Comparison of ENCODE assay signal across 8 cellular contexts in the genomic region with DNA sequence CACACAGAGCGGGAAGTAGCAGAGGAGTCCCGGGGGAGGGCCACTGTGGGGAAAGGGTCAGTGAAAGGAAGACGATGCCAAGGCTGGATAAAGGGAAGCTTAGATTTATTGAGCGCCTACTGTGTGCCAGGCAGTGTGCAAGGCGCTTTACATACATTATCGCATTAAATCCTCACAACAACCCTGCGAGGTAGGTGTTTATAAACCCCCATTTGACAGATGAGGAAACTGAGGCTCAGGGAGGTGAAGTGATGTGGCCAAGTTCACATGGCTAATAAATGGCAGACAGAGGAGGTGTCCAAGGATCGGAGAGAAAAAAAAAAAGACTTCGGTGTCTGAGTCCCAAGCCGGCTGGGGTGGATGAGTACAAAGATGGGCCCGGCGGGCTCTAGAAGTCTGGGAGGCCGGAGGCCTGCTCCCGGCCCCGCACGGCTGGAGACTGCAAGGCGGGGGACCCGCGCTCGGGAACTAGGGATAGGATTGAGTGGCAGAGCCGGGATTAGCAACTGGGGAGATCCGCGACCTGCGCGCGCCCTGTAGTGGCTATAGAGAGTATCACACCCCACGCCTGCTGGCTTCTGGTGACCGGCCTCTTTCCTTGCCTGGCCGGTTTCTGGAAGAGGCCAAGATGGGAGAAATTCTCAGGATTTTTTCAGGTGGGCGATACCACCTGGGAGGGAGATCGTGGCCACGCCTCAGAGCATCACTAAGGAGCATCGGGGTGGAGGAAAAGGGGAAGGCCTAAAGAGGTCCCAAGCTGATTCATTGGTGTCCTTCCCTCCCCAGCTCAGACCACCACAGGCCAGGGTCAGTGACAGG. TPM values are rescaled to one million over a fixed set of nuclear protein-coding genes. Genes with fewer than 3 reads are reported as not detected.
DNase-seq lines count a peak whose midpoint lies in the region; ATAC-seq and TF ChIP-seq lines count a peak whose summit lies in the region.

No MANE protein-coding gene starts in this region.

- WGBS in mammary epithelial cell (ENCODE audit: low coverage, missing lambda C conversion rate), result 3% methylated on average over 28 of the region's 33 CpGs
- 6 to 8% (median 6%) methylated on average over 30 to 33 of the region's 33 CpGs for WGBS in spleen, 5 donors

- intact Hi-C loops in mammary epithelial cell (cut with micrococcal nuclease) (loop anchor here (1.0 to 2.0 kb wide), 4 partner anchors 30 to 142 kb away; no protein-coding TSS in a partner anchor), spleen (cut with DNase I; ENCODE audit: low total_unique reads) (no loop called here)

- H3K36me3 ChIP-seq in mammary epithelial cell (ENCODE audit: insufficient read depth, low read length), result no peaks in the 10 kb centered on the region
- H3K36me3 ChIP-seq in spleen, result peaks cover 0 to 4% (median 0%) of the 10 kb centered on the region in 6 donors

- H3K4me3 ChIP-seq in NB4 (ENCODE audit: low read depth, low read length), result no peak overlapping the region
- H3K4me3 ChIP-seq in mammary epithelial cell (replicated peaks in 1 of 3; ENCODE audit: insufficient read depth in 1 of 3, low read depth in 2 of 3, low read length in 3 of 3), result peak overlapping the region in 2 of 3 experiments; percentile 21 to 26
- peak overlapping the region in 3 of 8 donors; percentile 5 to 41 (median 27) for H3K4me3 ChIP-seq in spleen

- H3K9me3 ChIP-seq in mammary epithelial cell (replicated peaks; ENCODE audit: insufficient read depth, low read length) (no peaks in the 10 kb centered on the region), spleen (no peaks in the 10 kb centered on the region)

- no peak for ATAC-seq in GM21529 (IDR thresholded peaks at IDR 0.05; ENCODE audit: unreplicated experiment)

- H3K4me2 ChIP-seq in mammary epithelial cell (ENCODE audit: insufficient read depth, low read depth, low read length), result peak overlapping the region; percentile 65

- peak overlapping the region; percentile 71 for H2AFZ ChIP-seq in mammary epithelial cell (ENCODE audit: low read depth, low read length)

- BruUV-seq in mammary epithelial cell (replicated peaks; lab: Mats Ljungman, UMichigan), result no TSS peak

- H3K27me3 ChIP-seq in mammary epithelial cell (ENCODE audit: insufficient read depth, low read length) (no peaks in the 10 kb centered on the region), spleen (replicated peaks in 1 of 7) (peaks cover 8 to 94% (median 62%) of the 10 kb centered on the region in 7 donors)

- no peak overlapping the region for H3K9ac ChIP-seq in mammary epithelial cell (ENCODE audit: insufficient read depth, low read length)

- dilution Hi-C loops in mammary epithelial cell (cut with HindIII; ENCODE audit: low sequenced_read_pairs), result no loop called here

- POLR2A ChIA-PET in GM10248 (lab: Yijun Ruan, JAX), result no interaction called here

- H4K20me1 ChIP-seq in mammary epithelial cell (ENCODE audit: insufficient read depth, low read length), result no peaks in the 10 kb centered on the region

- H3K79me2 ChIP-seq in mammary epithelial cell (ENCODE audit: insufficient read depth, low read length), result no peaks in the 10 kb centered on the region

- peak; percentile 81 for TF ChIP-seq CTCF in GM10248 (IDR thresholded peaks at IDR 0.05; ENCODE audit: control extremely low read depth, extremely low read depth, low read depth, missing control alignments)
- TF ChIP-seq CTCF in NB4 (IDR thresholded peaks at IDR 0.05; ENCODE audit: low read depth, low read length), result peak; percentile 71
- TF ChIP-seq CTCF in mammary epithelial cell (conservative IDR thresholded peaks at IDR 0.05 in 1 of 2, IDR thresholded peaks at IDR 0.05 in 1 of 2; ENCODE audit: extremely low read depth in 1 of 2, insufficient read depth in 1 of 2, low read depth in 1 of 2, low read length in 2 of 2), result peak; percentile 72 to 85
- TF ChIP-seq CTCF in spleen (IDR thresholded peaks at IDR 0.05 in 8 of 11, conservative IDR thresholded peaks at IDR 0.05 in 3 of 11), result peak; percentile 52 to 93 (median 81)

- H3K27ac ChIP-seq in mammary epithelial cell (ENCODE audit: insufficient read depth, low read depth, low read length), result no peak overlapping the region
- H3K27ac ChIP-seq in spleen, result no peak overlapping the region

- DNase-seq in A172 (ENCODE audit: low spot score) (peak; percentile 78), GM10248 (ENCODE audit: extremely low spot score) (peak; percentile 83), NB4 (ENCODE audit: low read depth) (peak; percentile 76), SK-MEL-5 (ENCODE audit: low read depth, low spot score) (peak; percentile 85), mammary epithelial cell (peak; percentile 63), inferior parietal cortex (ENCODE audit: extremely low spot score) (peak; percentile 72), spleen (peak; percentile 90)

- CTCF ChIA-PET in GM10248 (lab: Yijun Ruan, JAX), result interaction anchor here (1.0 to 17.5 kb wide), 21 partner anchors 14 to 144 kb away, joined by 3 to 417 read pairs (median 13); partner anchors contain the start of genes DDX23, FKBP11, PRKAG1 and RHEBL1
- CTCF ChIA-PET in mammary epithelial cell (lab: Charles Lee; ENCODE audit: low non-redundant PET), result interaction anchor here (0.6 kb wide), 1 partner anchor 135 kb away, joined by 3 read pairs; no protein-coding TSS in a partner anchor

- TF ChIP-seq POLR2A in NB4 (IDR thresholded peaks at IDR 0.05; ENCODE audit: extremely low read depth, insufficient read length) (no peak), spleen (IDR thresholded peaks at IDR 0.05) (no peak)

- in situ Hi-C loops in SK-MEL-5 (cut with HindIII; ENCODE audit: low pct_unique_long_range_greater_than_20kb, low sequenced_read_pairs), result no loop called here
- in situ Hi-C loops in mammary epithelial cell (cut with MboI; ENCODE audit: low sequenced_read_pairs in 2 of 2), result no loop called here

- H3K4me1 ChIP-seq in mammary epithelial cell (ENCODE audit: insufficient read depth, low read length) (peaks cover 17% of the 10 kb centered on the region), spleen (peaks cover 29 to 54% (median 48%) of the 10 kb centered on the region in 6 donors)

RNA-seq across cellular contexts. Expression of gene DDN, which starts 3.9 kb away (rescaled TPM):
- total RNA-seq in A172 (2014; rRNA removed; shearing (Covaris generic)), result 0.03 and 0.19 TPM in 2 replicates
- 0.03 TPM in 1 of 2 replicates, not detected in the other for total RNA-seq in SK-MEL-5 (2014; rRNA removed; shearing (Covaris generic))
- polyA plus RNA-seq in SK-MEL-5 (2015; cell fraction: cytosol; rRNA removed), result 0.06 and 0.14 TPM in 2 replicates
- polyA plus RNA-seq in SK-MEL-5 (2015; cell fraction: nucleus; rRNA removed), result 1.2 and 1.6 TPM in 2 replicates
- under 1 TPM; 0.33 to 0.52 TPM for total RNA-seq in mammary epithelial cell
- polyA plus RNA-seq in mammary epithelial cell, result 0.09 TPM
- not detected for polyA minus RNA-seq in mammary epithelial cell
- total RNA-seq in spleen, result 1 to 10 TPM in 1 of 7 donors, under 1 TPM in 5, not detected in 1; 0.15 to 2.0 (median 0.40) TPM
- polyA plus RNA-seq in spleen, result under 1 TPM; 0.09 to 0.64 (median 0.42) TPM

RNA-seq across cellular contexts. Expression of gene WNT1, which starts 17.1 kb away (rescaled TPM):
- total RNA-seq in A172 (2014; rRNA removed; shearing (Covaris generic)), result not detected in 2 replicates
- total RNA-seq in SK-MEL-5 (2014; rRNA removed; shearing (Covaris generic)), result not detected in 2 replicates
- polyA plus RNA-seq in SK-MEL-5 (2015; cell fraction: cytosol; rRNA removed), result not detected in 2 replicates
- not detected in 2 replicates for polyA plus RNA-seq in SK-MEL-5 (2015; cell fraction: nucleus; rRNA removed)
- total RNA-seq in mammary epithelial cell, result not detected
- polyA plus RNA-seq in mammary epithelial cell, result not detected
- not detected for polyA minus RNA-seq in mammary epithelial cell
- under 1 TPM in 3 of 7 donors, not detected in 4; 0.23 to 0.52 (median 0.41) TPM for total RNA-seq in spleen
- polyA plus RNA-seq in spleen, result under 1 TPM in 1 of 3 donors, not detected in 2; 0.06 TPM

RNA-seq across cellular contexts. Expression of gene PRKAG1, which starts 23.3 kb away (rescaled TPM):
- 71.9 and 98.1 TPM in 2 replicates for total RNA-seq in A172 (2014; rRNA removed; shearing (Covaris generic))
- 115 and 133 TPM in 2 replicates for total RNA-seq in SK-MEL-5 (2014; rRNA removed; shearing (Covaris generic))
- polyA plus RNA-seq in SK-MEL-5 (2015; cell fraction: cytosol; rRNA removed), result 102 and 119 TPM in 2 replicates
- polyA plus RNA-seq in SK-MEL-5 (2015; cell fraction: nucleus; rRNA removed), result 81.9 and 91.3 TPM in 2 replicates
- total RNA-seq in mammary epithelial cell, result 10 to 100 TPM; 56.7 to 84.8 TPM
- 89.0 TPM for polyA plus RNA-seq in mammary epithelial cell
- polyA minus RNA-seq in mammary epithelial cell, result 73.9 TPM
- 10 to 100 TPM; 40.2 to 47.2 (median 44.6) TPM for total RNA-seq in spleen
- polyA plus RNA-seq in spleen, result 10 to 100 TPM; 34.1 to 41.4 (median 39.8) TPM

RNA-seq across cellular contexts. Expression of gene WNT10B, which starts 23.7 kb away (rescaled TPM):
- 0.36 and 1.5 TPM in 2 replicates for total RNA-seq in A172 (2014; rRNA removed; shearing (Covaris generic))
- total RNA-seq in SK-MEL-5 (2014; rRNA removed; shearing (Covaris generic)), result 3.4 and 5.1 TPM in 2 replicates
- polyA plus RNA-seq in SK-MEL-5 (2015; cell fraction: cytosol; rRNA removed), result 9.8 and 11.2 TPM in 2 replicates
- polyA plus RNA-seq in SK-MEL-5 (2015; cell fraction: nucleus; rRNA removed), result 3.0 and 4.6 TPM in 2 replicates
- total RNA-seq in mammary epithelial cell (1 to 10 TPM in 1 of 2 donors, under 1 TPM in 1; 0.17 to 1.1 TPM), spleen (1 to 10 TPM in 6 of 7 donors, under 1 TPM in 1; 0.59 to 2.9 (median 2.0) TPM)
- polyA plus RNA-seq in mammary epithelial cell (0.75 TPM), spleen (1 to 10 TPM; 2.5 to 5.4 (median 4.6) TPM)
- not detected for polyA minus RNA-seq in mammary epithelial cell

RNA-seq across cellular contexts. Expression of gene ARF3, which starts 38.0 kb away (rescaled TPM):
- total RNA-seq in A172 (2014; rRNA removed; shearing (Covaris generic)), result 51.9 and 78.9 TPM in 2 replicates
- total RNA-seq in SK-MEL-5 (2014; rRNA removed; shearing (Covaris generic)), result 92.3 and 95.8 TPM in 2 replicates
- 169 and 225 TPM in 2 replicates for polyA plus RNA-seq in SK-MEL-5 (2015; cell fraction: cytosol; rRNA removed)
- 61.2 and 62.2 TPM in 2 replicates for polyA plus RNA-seq in SK-MEL-5 (2015; cell fraction: nucleus; rRNA removed)
- total RNA-seq in mammary epithelial cell (100 to 1,000 TPM in 1 of 2 donors, 10 to 100 TPM in 1; 87.9 to 201 TPM), spleen (100 to 1,000 TPM in 4 of 7 donors, 10 to 100 TPM in 3; 66.8 to 152 (median 125) TPM)
- polyA plus RNA-seq in mammary epithelial cell (200 TPM), spleen (10 to 100 TPM; 22.2 to 54.1 (median 31.2) TPM)
- polyA minus RNA-seq in mammary epithelial cell, result 258 TPM
